1 cellular context compared by ENCODE assay signal in genomic region chr1:15428815-15429435, GRCh38.
TF ChIP-seq lines count a peak whose summit lies in the region.

No MANE protein-coding gene starts in this region.

TF ChIP-seq in liver, 16 proteins besides CTCF, POLR2A, EP300 and RAD21 (continued from another document):
- TF ChIP-seq, protein P1, sequence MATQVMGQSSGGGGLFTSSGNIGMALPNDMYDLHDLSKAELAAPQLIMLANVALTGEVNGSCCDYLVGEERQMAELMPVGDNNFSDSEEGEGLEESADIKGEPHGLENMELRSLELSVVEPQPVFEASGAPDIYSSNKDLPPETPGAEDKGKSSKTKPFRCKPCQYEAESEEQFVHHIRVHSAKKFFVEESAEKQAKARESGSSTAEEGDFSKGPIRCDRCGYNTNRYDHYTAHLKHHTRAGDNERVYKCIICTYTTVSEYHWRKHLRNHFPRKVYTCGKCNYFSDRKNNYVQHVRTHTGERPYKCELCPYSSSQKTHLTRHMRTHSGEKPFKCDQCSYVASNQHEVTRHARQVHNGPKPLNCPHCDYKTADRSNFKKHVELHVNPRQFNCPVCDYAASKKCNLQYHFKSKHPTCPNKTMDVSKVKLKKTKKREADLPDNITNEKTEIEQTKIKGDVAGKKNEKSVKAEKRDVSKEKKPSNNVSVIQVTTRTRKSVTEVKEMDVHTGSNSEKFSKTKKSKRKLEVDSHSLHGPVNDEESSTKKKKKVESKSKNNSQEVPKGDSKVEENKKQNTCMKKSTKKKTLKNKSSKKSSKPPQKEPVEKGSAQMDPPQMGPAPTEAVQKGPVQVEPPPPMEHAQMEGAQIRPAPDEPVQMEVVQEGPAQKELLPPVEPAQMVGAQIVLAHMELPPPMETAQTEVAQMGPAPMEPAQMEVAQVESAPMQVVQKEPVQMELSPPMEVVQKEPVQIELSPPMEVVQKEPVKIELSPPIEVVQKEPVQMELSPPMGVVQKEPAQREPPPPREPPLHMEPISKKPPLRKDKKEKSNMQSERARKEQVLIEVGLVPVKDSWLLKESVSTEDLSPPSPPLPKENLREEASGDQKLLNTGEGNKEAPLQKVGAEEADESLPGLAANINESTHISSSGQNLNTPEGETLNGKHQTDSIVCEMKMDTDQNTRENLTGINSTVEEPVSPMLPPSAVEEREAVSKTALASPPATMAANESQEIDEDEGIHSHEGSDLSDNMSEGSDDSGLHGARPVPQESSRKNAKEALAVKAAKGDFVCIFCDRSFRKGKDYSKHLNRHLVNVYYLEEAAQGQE (IDR thresholded peaks at IDR 0.05): no peak
- TF ChIP-seq EGR1 (IDR thresholded peaks at IDR 0.05; ENCODE audit: low read depth in 2 of 2): no peak
- TF ChIP-seq RXRA (IDR thresholded peaks at IDR 0.05): no peak
- TF ChIP-seq, protein P2, sequence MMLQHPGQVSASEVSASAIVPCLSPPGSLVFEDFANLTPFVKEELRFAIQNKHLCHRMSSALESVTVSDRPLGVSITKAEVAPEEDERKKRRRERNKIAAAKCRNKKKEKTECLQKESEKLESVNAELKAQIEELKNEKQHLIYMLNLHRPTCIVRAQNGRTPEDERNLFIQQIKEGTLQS (IDR thresholded peaks at IDR 0.05): no peak
